ENCODE assay signal across 11 cellular contexts in the genomic region with DNA sequence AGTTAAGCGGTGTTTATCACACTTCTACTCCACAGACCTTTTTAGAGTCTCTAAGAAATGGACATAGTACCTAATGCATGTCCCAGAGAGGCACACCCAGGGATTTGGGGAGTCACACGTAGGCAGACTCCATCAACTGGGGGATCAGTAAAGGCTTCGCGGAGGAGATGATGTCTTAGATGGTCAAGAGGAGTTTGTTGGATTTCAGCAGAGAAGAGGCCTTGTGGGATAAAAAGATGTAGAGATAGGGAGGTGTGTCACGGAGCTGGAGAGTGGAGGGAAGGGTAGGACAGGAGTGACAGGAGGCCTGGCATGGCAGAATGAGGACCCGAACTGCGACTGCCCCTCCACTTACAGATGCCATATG. TPM values are rescaled to one million over a fixed set of nuclear protein-coding genes. Genes with fewer than 3 reads are reported as not detected.
DNase-seq lines count a peak whose midpoint lies in the region; ATAC-seq and TF ChIP-seq lines count a peak whose summit lies in the region.
"Had no signal": no experiment of that assay in that cellular context is flagged by ENCODE, and none has a peak within 500 bp of the region (broad histone marks: within the 10 kb centered on the region; RNA-seq: fewer than 3 reads in every experiment).

No MANE protein-coding gene starts in this region.

- 70 to 74% methylated on average over 6 of the region's 7 CpGs for WGBS in gastroesophageal sphincter (ENCODE audit: low coverage in 1 of 2), 2 donors

- H3K27me3 ChIP-seq in AG04450 (ENCODE audit: control insufficient read depth, insufficient read depth, low read length), result no peaks in the 10 kb centered on the region
- H3K27me3 ChIP-seq in gastroesophageal sphincter, result no peaks in the 10 kb centered on the region
- H3K27me3 ChIP-seq in gastrocnemius medialis, result no peaks in the 10 kb centered on the region
- H3K27me3 ChIP-seq: BLaER1 had no signal

- H3K4me3 Mint-ChIP-seq in WTC11 (no peak overlapping the region), immature natural killer cell (no peak overlapping the region)
- H3K4me3 Mint-ChIP-seq: activated CD4-positive, alpha-beta T cell treated with anti-CD3 and anti-CD28 coated beads, Interleukin-2, amount 10 ng/mL, durations not matched to agents 7 days and 5 days; activated naive CD8-positive, alpha-beta T cell treated with anti-CD3 and anti-CD28 coated beads, Interleukin-2, amount 10 ng/mL, durations not matched to agents 7 days and 5 days had no signal

- no peak for TF ChIP-seq EP300 in gastroesophageal sphincter (IDR thresholded peaks at IDR 0.05)

- H3K4me1 ChIP-seq in gastroesophageal sphincter, result peaks cover 7 to 91% (median 37%) of the 10 kb centered on the region in 3 donors
- H3K4me1 ChIP-seq in gastrocnemius medialis, result peaks cover 64 to 74% of the 10 kb centered on the region in 2 donors

- H3K36me3 ChIP-seq in gastroesophageal sphincter (peaks cover 0 to 48% of the 10 kb centered on the region in 2 donors), gastrocnemius medialis (peaks cover 0 to 23% of the 10 kb centered on the region in 2 donors)

- intact Hi-C loops in gastrocnemius medialis (cut with DNase I; ENCODE audit: low total_unique reads), result loop anchor here (5.0 kb wide), 1 partner anchor 163 kb away; the partner anchor contains the start of gene ITCH

- CTCF ChIA-PET in AG04450 (lab: Charles Lee), result interaction anchor here (8.0 kb wide), 1 partner anchor 213 kb away, joined by 66 read pairs; no protein-coding TSS in a partner anchor
- CTCF ChIA-PET in WTC11 (lab: Charles Lee), result interaction anchor here (0.6 to 4.0 kb wide), 5 partner anchors 9 to 335 kb away, joined by 3 to 104 read pairs (median 6); partner anchors contain the start of gene DYNLRB1

- peaks cover 32% of the 10 kb centered on the region for H3K36me3 Mint-ChIP-seq in WTC11
- peaks cover 10 to 32% (median 20%) of the 10 kb centered on the region in 3 donors for H3K36me3 Mint-ChIP-seq in immature natural killer cell

- peak overlapping the region; percentile 86 for H3K27ac ChIP-seq in AG04450 (ENCODE audit: low read depth, low read length)
- peak overlapping the region; percentile 68 to 88 (median 84) for H3K27ac ChIP-seq in gastroesophageal sphincter
- peak overlapping the region; percentile 78 to 87 (median 79) for H3K27ac ChIP-seq in gastrocnemius medialis
- H3K27ac ChIP-seq: BLaER1 had no signal

- POLR2A ChIA-PET in AG04450 (lab: Yijun Ruan, JAX) (interaction anchor here (1.0 to 2.0 kb wide), 2 partner anchors 9 to 222 kb away, joined by 4 to 18 read pairs; partner anchors contain the start of genes AHCY and DYNLRB1), WTC11 (lab: Charles Lee) (no interaction called here)

- DNase-seq in AG04450 (ENCODE audit: low read depth, low spot score) (no peak), WTC11 (ENCODE audit: low spot score) (no peak), gastrocnemius medialis (no peak), T-helper 9 cell (no peak), NK-92 (lab: John Stamatoyannopoulos, UW; ENCODE audit: unreplicated experiment) (no peak), immature natural killer cell (no peak), NCI-H2081 (lab: John Stamatoyannopoulos, UW) (no peak)
- DNase-seq: activated CD4-positive, alpha-beta T cell treated with anti-CD3 and anti-CD28 coated beads, Interleukin-2, amount 10 ng/mL, durations not matched to agents 7 days and 5 days had no signal

- in situ Hi-C loops in gastrocnemius medialis (cut with MboI; ENCODE audit: low sequenced_read_pairs in 4 of 4), result loop anchor here in 1 of 4 donors (25.0 kb wide), 1 partner anchor 187 kb away; the partner anchor contains the start of gene TP53INP2

- TF ChIP-seq POLR2A in gastroesophageal sphincter (IDR thresholded peaks at IDR 0.05) (no peak), gastrocnemius medialis (IDR thresholded peaks at IDR 0.05) (no peak)

- H3K9me3 Mint-ChIP-seq in WTC11 (no peaks in the 10 kb centered on the region), immature natural killer cell (no peaks in the 10 kb centered on the region)
- H3K9me3 Mint-ChIP-seq: activated CD4-positive, alpha-beta T cell treated with anti-CD3 and anti-CD28 coated beads, Interleukin-2, amount 10 ng/mL, durations not matched to agents 7 days and 5 days; activated naive CD8-positive, alpha-beta T cell treated with anti-CD3 and anti-CD28 coated beads, Interleukin-2, amount 10 ng/mL, durations not matched to agents 7 days and 5 days had no signal

- ATAC-seq in WTC11, result no peak
- no peak for ATAC-seq in gastroesophageal sphincter
- no peak for ATAC-seq in gastrocnemius medialis

- H3K27me3 Mint-ChIP-seq in WTC11 (ENCODE audit: low read depth) (no peaks in the 10 kb centered on the region), immature natural killer cell (ENCODE audit: low read depth in 3 of 3) (peaks cover 0 to 2% (median 0%) of the 10 kb centered on the region in 3 donors)
- H3K27me3 Mint-ChIP-seq: activated CD4-positive, alpha-beta T cell treated with anti-CD3 and anti-CD28 coated beads, Interleukin-2, amount 10 ng/mL, durations not matched to agents 7 days and 5 days; activated naive CD8-positive, alpha-beta T cell treated with anti-CD3 and anti-CD28 coated beads, Interleukin-2, amount 10 ng/mL, durations not matched to agents 7 days and 5 days had no signal

- TF ChIP-seq CTCF in AG04450 (IDR thresholded peaks at IDR 0.05; ENCODE audit: low read depth, low read length) (no peak), WTC11 (IDR thresholded peaks at IDR 0.05) (no peak), gastroesophageal sphincter (IDR thresholded peaks at IDR 0.05) (no peak), gastrocnemius medialis (IDR thresholded peaks at IDR 0.05 in 4 of 5, conservative IDR thresholded peaks at IDR 0.05 in 1 of 5) (no peak)

- peaks cover 9% of the 10 kb centered on the region for H3K4me1 Mint-ChIP-seq in WTC11
- H3K4me1 Mint-ChIP-seq in immature natural killer cell, result peaks cover 43 to 63% of the 10 kb centered on the region in 2 donors

- H3K4me3 ChIP-seq in AG04450 (ENCODE audit: low read depth, low read length), result peak overlapping the region; percentile 7; the same call in 1 of the 2 replicates
- H3K4me3 ChIP-seq in gastroesophageal sphincter, result no peak overlapping the region
- no peak overlapping the region for H3K4me3 ChIP-seq in gastrocnemius medialis
- H3K4me3 ChIP-seq: BLaER1 had no signal

- H3K9me3 ChIP-seq in AG04450 (ENCODE audit: control insufficient read depth, insufficient read depth, low read length) (no peaks in the 10 kb centered on the region), gastroesophageal sphincter (no peaks in the 10 kb centered on the region), gastrocnemius medialis (no peaks in the 10 kb centered on the region)
- H3K9me3 ChIP-seq: BLaER1 had no signal

- peak overlapping the region; percentile 60 for H3K27ac Mint-ChIP-seq in WTC11
- H3K27ac Mint-ChIP-seq in immature natural killer cell, result no peak overlapping the region
- H3K27ac Mint-ChIP-seq: activated CD4-positive, alpha-beta T cell treated with anti-CD3 and anti-CD28 coated beads, Interleukin-2, amount 10 ng/mL, durations not matched to agents 7 days and 5 days; activated naive CD8-positive, alpha-beta T cell treated with anti-CD3 and anti-CD28 coated beads, Interleukin-2, amount 10 ng/mL, durations not matched to agents 7 days and 5 days had no signal

TF ChIP-seq in WTC11, 78 proteins besides CTCF, POLR2A, EP300 and RAD21 (continues in another document):
- TF ChIP-seq ZNF263 (CRISPR knock-in tag; IDR thresholded peaks at IDR 0.05; ENCODE audit: low read depth), result no peak
- TF ChIP-seq ZMAT4 (CRISPR knock-in tag; IDR thresholded peaks at IDR 0.05), result no peak
- no peak for TF ChIP-seq NFE2L1 (CRISPR knock-in tag; IDR thresholded peaks at IDR 0.05)
- TF ChIP-seq ZNF416 (CRISPR knock-in tag; IDR thresholded peaks at IDR 0.05), result no peak
- TF ChIP-seq CREB1 (CRISPR knock-in tag; IDR thresholded peaks at IDR 0.05), result no peak
- TF ChIP-seq ZNF138 (CRISPR knock-in tag; conservative IDR thresholded peaks at IDR 0.05), result no peak
- TF ChIP-seq KAT7 (CRISPR knock-in tag; IDR thresholded peaks at IDR 0.05; ENCODE audit: borderline replicate concordance), result no peak
- TF ChIP-seq EMX1 (CRISPR knock-in tag; IDR thresholded peaks at IDR 0.05), result no peak
- TF ChIP-seq ATF6 (CRISPR knock-in tag; IDR thresholded peaks at IDR 0.05), result no peak

RNA-seq across cellular contexts. Expression of gene DYNLRB1, which starts 9.1 kb away (rescaled TPM):
- polyA plus RNA-seq in AG04450 (2011; rRNA removed) (256 and 325 TPM in 2 replicates), immature natural killer cell (100 to 1,000 TPM; 238 to 307 (median 242) TPM)
- 234 and 264 TPM in 2 replicates for polyA minus RNA-seq in AG04450 (2011; rRNA and poly(A)+ RNA removed)
- total RNA-seq in WTC11 (2021) (99.3 to 126 TPM (median 115 TPM) in 3 replicates), gastroesophageal sphincter (100 to 1,000 TPM; 158 to 258 (median 209) TPM), gastrocnemius medialis (100 to 1,000 TPM; 115 to 216 (median 142) TPM)

RNA-seq across cellular contexts. Expression of gene MAP1LC3A, which starts 33.2 kb away (rescaled TPM):
- 15.9 and 26.7 TPM in 2 replicates for polyA plus RNA-seq in AG04450 (2011; rRNA removed)
- polyA minus RNA-seq in AG04450 (2011; rRNA and poly(A)+ RNA removed), result 13.2 and 18.9 TPM in 2 replicates
- 7.5 to 12.1 TPM (median 11.3 TPM) in 3 replicates for total RNA-seq in WTC11 (2021)
- total RNA-seq in gastroesophageal sphincter, result 100 to 1,000 TPM in 3 of 4 donors, 10 to 100 TPM in 1; 96.0 to 134 (median 115) TPM
- 10 to 100 TPM; 41.5 to 62.7 (median 56.4) TPM for total RNA-seq in gastrocnemius medialis
- polyA plus RNA-seq in immature natural killer cell, result 1 to 10 TPM in 2 of 3 donors, under 1 TPM in 1; 0.74 to 4.2 (median 3.1) TPM
